ENCODE assay signal across 1 cellular context in the genomic region with DNA sequence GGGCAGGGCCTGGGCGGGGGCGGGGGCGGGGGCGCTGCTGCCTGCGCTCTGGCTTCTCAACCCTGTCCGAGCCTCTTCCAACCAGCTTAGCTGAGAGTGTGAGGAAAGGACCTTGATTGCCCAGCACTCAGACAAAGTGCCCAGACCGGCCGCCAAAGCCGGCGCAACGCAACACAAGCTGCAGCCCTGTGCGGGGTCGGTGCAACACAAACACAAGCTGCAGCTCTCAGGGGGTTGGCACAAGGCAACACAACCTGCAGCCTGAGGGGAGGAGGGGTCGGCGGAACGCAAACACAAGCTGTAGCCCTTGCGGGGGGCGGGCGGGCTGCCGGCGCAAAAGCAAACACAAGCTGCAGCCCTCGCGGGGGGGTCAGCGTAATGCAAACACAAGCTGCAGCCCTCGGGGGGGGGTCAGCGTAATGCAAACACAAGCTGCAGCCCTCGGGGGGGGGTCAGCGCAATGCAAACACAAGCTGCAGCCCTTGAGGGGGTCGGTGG.
TF ChIP-seq lines count a peak whose summit lies in the region.

No MANE protein-coding gene starts in this region.

TF ChIP-seq in HepG2, 621 proteins besides CTCF, POLR2A, EP300 and RAD21 (continued from another document and continues in another):
- TF ChIP-seq, protein P1, sequence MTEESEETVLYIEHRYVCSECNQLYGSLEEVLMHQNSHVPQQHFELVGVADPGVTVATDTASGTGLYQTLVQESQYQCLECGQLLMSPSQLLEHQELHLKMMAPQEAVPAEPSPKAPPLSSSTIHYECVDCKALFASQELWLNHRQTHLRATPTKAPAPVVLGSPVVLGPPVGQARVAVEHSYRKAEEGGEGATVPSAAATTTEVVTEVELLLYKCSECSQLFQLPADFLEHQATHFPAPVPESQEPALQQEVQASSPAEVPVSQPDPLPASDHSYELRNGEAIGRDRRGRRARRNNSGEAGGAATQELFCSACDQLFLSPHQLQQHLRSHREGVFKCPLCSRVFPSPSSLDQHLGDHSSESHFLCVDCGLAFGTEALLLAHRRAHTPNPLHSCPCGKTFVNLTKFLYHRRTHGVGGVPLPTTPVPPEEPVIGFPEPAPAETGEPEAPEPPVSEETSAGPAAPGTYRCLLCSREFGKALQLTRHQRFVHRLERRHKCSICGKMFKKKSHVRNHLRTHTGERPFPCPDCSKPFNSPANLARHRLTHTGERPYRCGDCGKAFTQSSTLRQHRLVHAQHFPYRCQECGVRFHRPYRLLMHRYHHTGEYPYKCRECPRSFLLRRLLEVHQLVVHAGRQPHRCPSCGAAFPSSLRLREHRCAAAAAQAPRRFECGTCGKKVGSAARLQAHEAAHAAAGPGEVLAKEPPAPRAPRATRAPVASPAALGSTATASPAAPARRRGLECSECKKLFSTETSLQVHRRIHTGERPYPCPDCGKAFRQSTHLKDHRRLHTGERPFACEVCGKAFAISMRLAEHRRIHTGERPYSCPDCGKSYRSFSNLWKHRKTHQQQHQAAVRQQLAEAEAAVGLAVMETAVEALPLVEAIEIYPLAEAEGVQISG (CRISPR knock-in tag; IDR thresholded peaks at IDR 0.05): no peak; the same call in 1 of the 2 replicates
- no peak for TF ChIP-seq TOPORS (CRISPR knock-in tag; IDR thresholded peaks at IDR 0.05)
- TF ChIP-seq TCF7 (IDR thresholded peaks at IDR 0.05; ENCODE audit: low read depth): peak; percentile 21; the same call in 1 of the 2 replicates
- no peak for TF ChIP-seq ZNF883 (CRISPR knock-in tag; IDR thresholded peaks at IDR 0.05; ENCODE audit: not compliant biosample characterization)
- TF ChIP-seq, protein P2, sequence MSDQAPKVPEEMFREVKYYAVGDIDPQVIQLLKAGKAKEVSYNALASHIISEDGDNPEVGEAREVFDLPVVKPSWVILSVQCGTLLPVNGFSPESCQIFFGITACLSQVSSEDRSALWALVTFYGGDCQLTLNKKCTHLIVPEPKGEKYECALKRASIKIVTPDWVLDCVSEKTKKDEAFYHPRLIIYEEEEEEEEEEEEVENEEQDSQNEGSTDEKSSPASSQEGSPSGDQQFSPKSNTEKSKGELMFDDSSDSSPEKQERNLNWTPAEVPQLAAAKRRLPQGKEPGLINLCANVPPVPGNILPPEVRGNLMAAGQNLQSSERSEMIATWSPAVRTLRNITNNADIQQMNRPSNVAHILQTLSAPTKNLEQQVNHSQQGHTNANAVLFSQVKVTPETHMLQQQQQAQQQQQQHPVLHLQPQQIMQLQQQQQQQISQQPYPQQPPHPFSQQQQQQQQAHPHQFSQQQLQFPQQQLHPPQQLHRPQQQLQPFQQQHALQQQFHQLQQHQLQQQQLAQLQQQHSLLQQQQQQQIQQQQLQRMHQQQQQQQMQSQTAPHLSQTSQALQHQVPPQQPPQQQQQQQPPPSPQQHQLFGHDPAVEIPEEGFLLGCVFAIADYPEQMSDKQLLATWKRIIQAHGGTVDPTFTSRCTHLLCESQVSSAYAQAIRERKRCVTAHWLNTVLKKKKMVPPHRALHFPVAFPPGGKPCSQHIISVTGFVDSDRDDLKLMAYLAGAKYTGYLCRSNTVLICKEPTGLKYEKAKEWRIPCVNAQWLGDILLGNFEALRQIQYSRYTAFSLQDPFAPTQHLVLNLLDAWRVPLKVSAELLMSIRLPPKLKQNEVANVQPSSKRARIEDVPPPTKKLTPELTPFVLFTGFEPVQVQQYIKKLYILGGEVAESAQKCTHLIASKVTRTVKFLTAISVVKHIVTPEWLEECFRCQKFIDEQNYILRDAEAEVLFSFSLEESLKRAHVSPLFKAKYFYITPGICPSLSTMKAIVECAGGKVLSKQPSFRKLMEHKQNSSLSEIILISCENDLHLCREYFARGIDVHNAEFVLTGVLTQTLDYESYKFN (CRISPR knock-in tag; conservative IDR thresholded peaks at IDR 0.05): peak; percentile 75
- no peak for TF ChIP-seq ESRRA (CRISPR knock-in tag; IDR thresholded peaks at IDR 0.05; ENCODE audit: low read depth)
- TF ChIP-seq PPARG (CRISPR knock-in tag; conservative IDR thresholded peaks at IDR 0.05): no peak
- no peak for TF ChIP-seq GZF1 (CRISPR knock-in tag; IDR thresholded peaks at IDR 0.05)
- TF ChIP-seq, protein P3, sequence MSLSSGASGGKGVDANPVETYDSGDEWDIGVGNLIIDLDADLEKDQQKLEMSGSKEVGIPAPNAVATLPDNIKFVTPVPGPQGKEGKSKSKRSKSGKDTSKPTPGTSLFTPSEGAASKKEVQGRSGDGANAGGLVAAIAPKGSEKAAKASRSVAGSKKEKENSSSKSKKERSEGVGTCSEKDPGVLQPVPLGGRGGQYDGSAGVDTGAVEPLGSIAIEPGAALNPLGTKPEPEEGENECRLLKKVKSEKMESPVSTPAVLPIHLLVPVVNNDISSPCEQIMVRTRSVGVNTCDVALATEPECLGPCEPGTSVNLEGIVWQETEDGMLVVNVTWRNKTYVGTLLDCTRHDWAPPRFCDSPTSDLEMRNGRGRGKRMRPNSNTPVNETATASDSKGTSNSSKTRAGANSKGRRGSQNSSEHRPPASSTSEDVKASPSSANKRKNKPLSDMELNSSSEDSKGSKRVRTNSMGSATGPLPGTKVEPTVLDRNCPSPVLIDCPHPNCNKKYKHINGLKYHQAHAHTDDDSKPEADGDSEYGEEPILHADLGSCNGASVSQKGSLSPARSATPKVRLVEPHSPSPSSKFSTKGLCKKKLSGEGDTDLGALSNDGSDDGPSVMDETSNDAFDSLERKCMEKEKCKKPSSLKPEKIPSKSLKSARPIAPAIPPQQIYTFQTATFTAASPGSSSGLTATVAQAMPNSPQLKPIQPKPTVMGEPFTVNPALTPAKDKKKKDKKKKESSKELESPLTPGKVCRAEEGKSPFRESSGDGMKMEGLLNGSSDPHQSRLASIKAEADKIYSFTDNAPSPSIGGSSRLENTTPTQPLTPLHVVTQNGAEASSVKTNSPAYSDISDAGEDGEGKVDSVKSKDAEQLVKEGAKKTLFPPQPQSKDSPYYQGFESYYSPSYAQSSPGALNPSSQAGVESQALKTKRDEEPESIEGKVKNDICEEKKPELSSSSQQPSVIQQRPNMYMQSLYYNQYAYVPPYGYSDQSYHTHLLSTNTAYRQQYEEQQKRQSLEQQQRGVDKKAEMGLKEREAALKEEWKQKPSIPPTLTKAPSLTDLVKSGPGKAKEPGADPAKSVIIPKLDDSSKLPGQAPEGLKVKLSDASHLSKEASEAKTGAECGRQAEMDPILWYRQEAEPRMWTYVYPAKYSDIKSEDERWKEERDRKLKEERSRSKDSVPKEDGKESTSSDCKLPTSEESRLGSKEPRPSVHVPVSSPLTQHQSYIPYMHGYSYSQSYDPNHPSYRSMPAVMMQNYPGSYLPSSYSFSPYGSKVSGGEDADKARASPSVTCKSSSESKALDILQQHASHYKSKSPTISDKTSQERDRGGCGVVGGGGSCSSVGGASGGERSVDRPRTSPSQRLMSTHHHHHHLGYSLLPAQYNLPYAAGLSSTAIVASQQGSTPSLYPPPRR (CRISPR knock-in tag; IDR thresholded peaks at IDR 0.05; ENCODE audit: borderline replicate concordance): peak; percentile 93
- no peak for TF ChIP-seq CCAR2 (optimal IDR thresholded peaks at IDR 0.05; ENCODE audit: low read depth, low read length)
- 0 out of 2 replicates have a peak, but pooled peaks have one; percentile 34 for TF ChIP-seq ZNF253 (CRISPR knock-in tag; IDR thresholded peaks at IDR 0.05; ENCODE audit: borderline replicate concordance)
- peak; percentile 67; the same call in 1 of the 2 replicates for TF ChIP-seq SOX13 (IDR thresholded peaks at IDR 0.05)
- TF ChIP-seq SOX13 (CRISPR knock-in tag; conservative IDR thresholded peaks at IDR 0.05 in 1 of 2, IDR thresholded peaks at IDR 0.05 in 1 of 2): 0 out of 4 replicates have a peak, but pooled peaks of 1 of the 2 experiments have one; percentile 1
- peak; percentile 53; the same call in 1 of the 2 replicates for TF ChIP-seq CREM (IDR thresholded peaks at IDR 0.05)
- no peak for TF ChIP-seq CREM (CRISPR knock-in tag; IDR thresholded peaks at IDR 0.05)
- TF ChIP-seq, protein P4, sequence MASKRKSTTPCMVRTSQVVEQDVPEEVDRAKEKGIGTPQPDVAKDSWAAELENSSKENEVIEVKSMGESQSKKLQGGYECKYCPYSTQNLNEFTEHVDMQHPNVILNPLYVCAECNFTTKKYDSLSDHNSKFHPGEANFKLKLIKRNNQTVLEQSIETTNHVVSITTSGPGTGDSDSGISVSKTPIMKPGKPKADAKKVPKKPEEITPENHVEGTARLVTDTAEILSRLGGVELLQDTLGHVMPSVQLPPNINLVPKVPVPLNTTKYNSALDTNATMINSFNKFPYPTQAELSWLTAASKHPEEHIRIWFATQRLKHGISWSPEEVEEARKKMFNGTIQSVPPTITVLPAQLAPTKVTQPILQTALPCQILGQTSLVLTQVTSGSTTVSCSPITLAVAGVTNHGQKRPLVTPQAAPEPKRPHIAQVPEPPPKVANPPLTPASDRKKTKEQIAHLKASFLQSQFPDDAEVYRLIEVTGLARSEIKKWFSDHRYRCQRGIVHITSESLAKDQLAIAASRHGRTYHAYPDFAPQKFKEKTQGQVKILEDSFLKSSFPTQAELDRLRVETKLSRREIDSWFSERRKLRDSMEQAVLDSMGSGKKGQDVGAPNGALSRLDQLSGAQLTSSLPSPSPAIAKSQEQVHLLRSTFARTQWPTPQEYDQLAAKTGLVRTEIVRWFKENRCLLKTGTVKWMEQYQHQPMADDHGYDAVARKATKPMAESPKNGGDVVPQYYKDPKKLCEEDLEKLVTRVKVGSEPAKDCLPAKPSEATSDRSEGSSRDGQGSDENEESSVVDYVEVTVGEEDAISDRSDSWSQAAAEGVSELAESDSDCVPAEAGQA (IDR thresholded peaks at IDR 0.05; ENCODE audit: low read depth): no peak
- TF ChIP-seq, protein P4 (CRISPR knock-in tag; IDR thresholded peaks at IDR 0.05; ENCODE audit: borderline replicate concordance): no peak
- no peak for TF ChIP-seq SOX6 (IDR thresholded peaks at IDR 0.05)
- TF ChIP-seq SOX6 (CRISPR knock-in tag; IDR thresholded peaks at IDR 0.05): 0 out of 2 replicates have a peak, but pooled peaks have one; percentile 42
- TF ChIP-seq, protein P5, sequence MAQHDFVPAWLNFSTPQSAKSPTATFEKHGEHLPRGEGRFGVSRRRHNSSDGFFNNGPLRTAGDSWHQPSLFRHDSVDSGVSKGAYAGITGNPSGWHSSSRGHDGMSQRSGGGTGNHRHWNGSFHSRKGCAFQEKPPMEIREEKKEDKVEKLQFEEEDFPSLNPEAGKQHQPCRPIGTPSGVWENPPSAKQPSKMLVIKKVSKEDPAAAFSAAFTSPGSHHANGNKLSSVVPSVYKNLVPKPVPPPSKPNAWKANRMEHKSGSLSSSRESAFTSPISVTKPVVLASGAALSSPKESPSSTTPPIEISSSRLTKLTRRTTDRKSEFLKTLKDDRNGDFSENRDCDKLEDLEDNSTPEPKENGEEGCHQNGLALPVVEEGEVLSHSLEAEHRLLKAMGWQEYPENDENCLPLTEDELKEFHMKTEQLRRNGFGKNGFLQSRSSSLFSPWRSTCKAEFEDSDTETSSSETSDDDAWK (CRISPR knock-in tag; IDR thresholded peaks at IDR 0.05): no peak
- TF ChIP-seq, protein P6, sequence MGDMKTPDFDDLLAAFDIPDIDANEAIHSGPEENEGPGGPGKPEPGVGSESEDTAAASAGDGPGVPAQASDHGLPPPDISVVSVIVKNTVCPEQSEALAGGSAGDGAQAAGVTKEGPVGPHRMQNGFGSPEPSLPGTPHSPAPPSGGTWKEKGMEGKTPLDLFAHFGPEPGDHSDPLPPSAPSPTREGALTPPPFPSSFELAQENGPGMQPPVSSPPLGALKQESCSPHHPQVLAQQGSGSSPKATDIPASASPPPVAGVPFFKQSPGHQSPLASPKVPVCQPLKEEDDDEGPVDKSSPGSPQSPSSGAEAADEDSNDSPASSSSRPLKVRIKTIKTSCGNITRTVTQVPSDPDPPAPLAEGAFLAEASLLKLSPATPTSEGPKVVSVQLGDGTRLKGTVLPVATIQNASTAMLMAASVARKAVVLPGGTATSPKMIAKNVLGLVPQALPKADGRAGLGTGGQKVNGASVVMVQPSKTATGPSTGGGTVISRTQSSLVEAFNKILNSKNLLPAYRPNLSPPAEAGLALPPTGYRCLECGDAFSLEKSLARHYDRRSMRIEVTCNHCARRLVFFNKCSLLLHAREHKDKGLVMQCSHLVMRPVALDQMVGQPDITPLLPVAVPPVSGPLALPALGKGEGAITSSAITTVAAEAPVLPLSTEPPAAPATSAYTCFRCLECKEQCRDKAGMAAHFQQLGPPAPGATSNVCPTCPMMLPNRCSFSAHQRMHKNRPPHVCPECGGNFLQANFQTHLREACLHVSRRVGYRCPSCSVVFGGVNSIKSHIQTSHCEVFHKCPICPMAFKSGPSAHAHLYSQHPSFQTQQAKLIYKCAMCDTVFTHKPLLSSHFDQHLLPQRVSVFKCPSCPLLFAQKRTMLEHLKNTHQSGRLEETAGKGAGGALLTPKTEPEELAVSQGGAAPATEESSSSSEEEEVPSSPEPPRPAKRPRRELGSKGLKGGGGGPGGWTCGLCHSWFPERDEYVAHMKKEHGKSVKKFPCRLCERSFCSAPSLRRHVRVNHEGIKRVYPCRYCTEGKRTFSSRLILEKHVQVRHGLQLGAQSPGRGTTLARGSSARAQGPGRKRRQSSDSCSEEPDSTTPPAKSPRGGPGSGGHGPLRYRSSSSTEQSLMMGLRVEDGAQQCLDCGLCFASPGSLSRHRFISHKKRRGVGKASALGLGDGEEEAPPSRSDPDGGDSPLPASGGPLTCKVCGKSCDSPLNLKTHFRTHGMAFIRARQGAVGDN (CRISPR knock-in tag; IDR thresholded peaks at IDR 0.05): peak; percentile 38; the same call in 1 of the 2 replicates
- TF ChIP-seq ZNF33B (CRISPR knock-in tag; IDR thresholded peaks at IDR 0.05): no peak
- no peak for TF ChIP-seq IRX3 (CRISPR knock-in tag; IDR thresholded peaks at IDR 0.05; ENCODE audit: borderline replicate concordance, low read depth)
- 0 out of 2 replicates have a peak, but pooled peaks have one; percentile 34 for TF ChIP-seq ZNF556 (CRISPR knock-in tag; IDR thresholded peaks at IDR 0.05; ENCODE audit: borderline replicate concordance)
- TF ChIP-seq, protein P7, sequence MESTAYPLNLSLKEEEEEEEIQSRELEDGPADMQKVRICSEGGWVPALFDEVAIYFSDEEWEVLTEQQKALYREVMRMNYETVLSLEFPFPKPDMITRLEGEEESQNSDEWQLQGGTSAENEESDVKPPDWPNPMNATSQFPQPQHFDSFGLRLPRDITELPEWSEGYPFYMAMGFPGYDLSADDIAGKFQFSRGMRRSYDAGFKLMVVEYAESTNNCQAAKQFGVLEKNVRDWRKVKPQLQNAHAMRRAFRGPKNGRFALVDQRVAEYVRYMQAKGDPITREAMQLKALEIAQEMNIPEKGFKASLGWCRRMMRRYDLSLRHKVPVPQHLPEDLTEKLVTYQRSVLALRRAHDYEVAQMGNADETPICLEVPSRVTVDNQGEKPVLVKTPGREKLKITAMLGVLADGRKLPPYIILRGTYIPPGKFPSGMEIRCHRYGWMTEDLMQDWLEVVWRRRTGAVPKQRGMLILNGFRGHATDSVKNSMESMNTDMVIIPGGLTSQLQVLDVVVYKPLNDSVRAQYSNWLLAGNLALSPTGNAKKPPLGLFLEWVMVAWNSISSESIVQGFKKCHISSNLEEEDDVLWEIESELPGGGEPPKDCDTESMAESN (CRISPR knock-in tag; conservative IDR thresholded peaks at IDR 0.05): no peak
